Comparison of ENCODE assay signal across 8 cellular contexts in the genomic region with DNA sequence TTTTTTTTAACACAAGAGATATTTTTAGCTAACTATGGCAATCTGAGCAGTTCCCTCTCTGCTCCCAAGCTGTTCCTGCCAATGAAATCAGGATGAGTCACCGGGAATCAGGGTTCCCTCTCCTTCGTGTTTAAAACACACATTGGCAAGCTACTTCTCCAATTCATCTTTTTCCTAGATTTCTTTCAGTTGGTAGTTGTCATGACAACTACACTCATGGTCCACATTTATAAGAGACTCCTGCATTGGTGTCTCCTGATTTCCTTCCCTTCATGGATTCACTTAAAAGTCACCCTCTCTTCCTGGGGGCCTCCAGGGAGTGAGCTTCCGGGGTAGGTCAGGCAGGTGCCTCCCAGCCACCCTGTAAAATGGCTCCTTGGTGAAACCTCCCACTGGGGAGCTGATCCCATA.
DNase-seq lines count a peak whose midpoint lies in the region; ATAC-seq and TF ChIP-seq lines count a peak whose summit lies in the region.

No MANE protein-coding gene starts in this region.

- in situ Hi-C loops in transverse colon (cut with MboI; ENCODE audit: low pct_ligation_motif_present in 1 of 4, low pct_unique_long_range_greater_than_20kb in 1 of 4, low sequenced_read_pairs in 3 of 4): no loop called here

- H3K36me3 ChIP-seq in transverse colon: no peaks in the 10 kb centered on the region

- ATAC-seq in activated CD8-positive, alpha-beta memory T cell treated with anti-CD3 and anti-CD28 coated beads, Interleukin-2, amount 10 ng/mL, durations not matched to agents 7 days and 5 days: no peak
- no peak for ATAC-seq in HG02571 (IDR thresholded peaks at IDR 0.05; ENCODE audit: unreplicated experiment)

- no peaks in the 10 kb centered on the region for H3K27me3 ChIP-seq in transverse colon

- CTCF ChIA-PET in activated CD8-positive, alpha-beta memory T cell treated with anti-CD3 and anti-CD28 coated beads, Interleukin-2, amount 10 ng/mL, durations not matched to agents 7 days and 5 days (lab: Charles Lee): interaction anchor here (1.1 to 2.0 kb wide), 4 partner anchors 9 to 356 kb away, joined by 3 to 7 read pairs (median 4); a partner anchor contains a TSS

- H3K27me3 Mint-ChIP-seq in activated CD8-positive, alpha-beta memory T cell treated with anti-CD3 and anti-CD28 coated beads, Interleukin-2, amount 10 ng/mL, durations not matched to agents 7 days and 5 days: no peaks in the 10 kb centered on the region

- peaks cover 78% of the 10 kb centered on the region for H3K36me3 Mint-ChIP-seq in activated CD8-positive, alpha-beta memory T cell treated with anti-CD3 and anti-CD28 coated beads, Interleukin-2, amount 10 ng/mL, durations not matched to agents 7 days and 5 days

- H3K27ac Mint-ChIP-seq in activated CD8-positive, alpha-beta memory T cell treated with anti-CD3 and anti-CD28 coated beads, Interleukin-2, amount 10 ng/mL, durations not matched to agents 7 days and 5 days: peak overlapping the region; percentile 23

- intact Hi-C loops in transverse colon (cut with DNase I; ENCODE audit: low total_unique reads): no loop called here

- WGBS in transverse colon (ENCODE audit: low coverage in 1 of 2), 2 donors: 46 to 56% methylated on average over 3 of the region's 3 CpGs

- H3K9me3 Mint-ChIP-seq in activated CD8-positive, alpha-beta memory T cell treated with anti-CD3 and anti-CD28 coated beads, Interleukin-2, amount 10 ng/mL, durations not matched to agents 7 days and 5 days (ENCODE audit: low read depth): no peaks in the 10 kb centered on the region

- peaks cover 0 to 22% (median 10%) of the 10 kb centered on the region in 4 donors for H3K4me1 ChIP-seq in transverse colon

- TF ChIP-seq EP300 in transverse colon (IDR thresholded peaks at IDR 0.05; ENCODE audit: low read depth): no peak

- H3K4me1 Mint-ChIP-seq in activated CD8-positive, alpha-beta memory T cell treated with anti-CD3 and anti-CD28 coated beads, Interleukin-2, amount 10 ng/mL, durations not matched to agents 7 days and 5 days: peaks cover 42% of the 10 kb centered on the region

- no peak for TF ChIP-seq POLR2A in transverse colon (IDR thresholded peaks at IDR 0.05)

- no peaks in the 10 kb centered on the region for H3K9me3 ChIP-seq in transverse colon

- H3K4me3 ChIP-seq in transverse colon: no peak overlapping the region

- peak overlapping the region; percentile 71 to 87 (median 84) for H3K27ac ChIP-seq in transverse colon

- no peak for TF ChIP-seq CTCF in transverse colon (IDR thresholded peaks at IDR 0.05)

- no peak overlapping the region for H3K4me3 Mint-ChIP-seq in activated CD8-positive, alpha-beta memory T cell treated with anti-CD3 and anti-CD28 coated beads, Interleukin-2, amount 10 ng/mL, durations not matched to agents 7 days and 5 days

- DNase-seq in activated CD8-positive, alpha-beta memory T cell treated with anti-CD3 and anti-CD28 coated beads, Interleukin-2, amount 10 ng/mL, durations not matched to agents 7 days and 5 days: no peak
- DNase-seq in activated CD8-positive, alpha-beta memory T cell treated with anti-CD3 and anti-CD28 coated beads for 24 hours: no peak
- peak; percentile 81 for DNase-seq in brain pericyte (ENCODE audit: low read depth, low spot score)
- DNase-seq in lung microvascular endothelial cell (ENCODE audit: low read depth in 2 of 2): peak; percentile 23 to 95
- DNase-seq in transverse colon: no peak
- DNase-seq in HUDEP-2 (lab: John Stamatoyannopoulos, UW; ENCODE audit: unreplicated experiment in 76 of 76): no peak
- DNase-seq in COLO668 (lab: John Stamatoyannopoulos, UW; ENCODE audit: unreplicated experiment): no peak

Comparison
In these comparisons a context has a peak if more than half of its experiments do, and no peak if none do; other contexts are left out.
1. DNase-seq: peak in brain pericyte (single experiment) and lung microvascular endothelial cell (2 of 2); none in activated CD8-positive, alpha-beta memory T cell treated with anti-CD3 and anti-CD28 coated beads, Interleukin-2, amount 10 ng/mL, durations not matched to agents 7 days and 5 days (single experiment), activated CD8-positive, alpha-beta memory T cell treated with anti-CD3 and anti-CD28 coated beads for 24 hours (single experiment), transverse colon (single experiment), HUDEP-2 (0 of 76) and COLO668 (single experiment).